ENCODE assay signal across 9 cellular contexts in the genomic region with DNA sequence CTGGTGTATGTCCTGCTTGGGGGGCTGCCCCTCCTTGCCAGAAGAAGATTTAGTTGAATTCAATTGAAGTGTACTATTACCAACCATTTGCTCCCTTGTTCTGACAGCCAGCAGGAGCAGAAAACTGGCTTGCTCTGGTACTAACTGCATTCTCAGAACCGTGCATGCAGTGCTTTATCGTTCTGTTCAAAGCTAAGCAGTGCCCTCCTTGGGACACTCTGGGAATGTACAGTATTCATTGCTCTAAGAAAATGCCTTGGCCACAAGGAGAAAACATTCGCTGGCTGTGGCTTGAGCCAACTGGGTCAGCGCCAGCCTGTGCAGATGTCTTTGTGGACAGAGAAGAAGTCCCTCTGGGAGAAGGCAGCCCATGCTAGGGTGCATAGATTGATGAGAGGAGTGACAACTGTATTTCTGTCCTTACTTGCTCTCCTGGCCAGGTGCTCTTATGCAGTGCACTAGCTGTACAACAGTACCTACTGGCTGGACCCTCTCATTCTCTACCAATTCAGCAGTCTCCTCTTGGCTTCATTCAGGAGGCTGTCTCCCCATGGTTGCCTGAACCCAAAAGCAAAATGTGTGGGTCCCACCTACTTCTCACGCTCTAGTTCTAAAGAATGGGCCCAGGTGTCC.
DNase-seq lines count a peak whose midpoint lies in the region; ATAC-seq, FAIRE-seq and TF ChIP-seq lines count a peak whose summit lies in the region.
"Had no signal": no experiment of that assay in that cellular context is flagged by ENCODE, and none has a peak within 500 bp of the region (broad histone marks: within the 10 kb centered on the region; RNA-seq: fewer than 3 reads in every experiment).

No MANE protein-coding gene starts in this region.

- peak; percentile 51 for ATAC-seq in stimulated activated naive CD8-positive, alpha-beta T cell treated with anti-CD3 and anti-CD28 coated beads, Interleukin-15, amount 100 ng/mL, for 72 hours
- ATAC-seq in stimulated activated naive CD8-positive, alpha-beta T cell treated with anti-CD3 and anti-CD28 coated beads, Interleukin-15, Interleukin-2, amounts not matched to agents 100 U/mL and 50 U/mL, for 24 hours, result no peak

- intact Hi-C loops in CD14-positive monocyte (cut with micrococcal nuclease), result loop anchor here in 1 of 2 donors (5.0 to 10.0 kb wide), 2 partner anchors 257 to 1625 kb away; no protein-coding TSS in a partner anchor

- no peak for FAIRE-seq in bronchial epithelial cell (lab: Jason Lieb, UNC)

- H3K36me3 Mint-ChIP-seq in CD14-positive monocyte, result peaks cover 2 to 9% of the 10 kb centered on the region in 2 donors

- DNase-seq in stimulated activated naive CD8-positive, alpha-beta T cell treated with anti-CD3 and anti-CD28 coated beads, Interleukin-15, amount 100 ng/mL, for 72 hours, result no peak
- no peak for DNase-seq in stimulated activated naive CD8-positive, alpha-beta T cell treated with anti-CD3 and anti-CD28 coated beads, Interleukin-15, Interleukin-2, amounts not matched to agents 100 U/mL and 50 U/mL, for 24 hours
- DNase-seq in NCI-H460 (ENCODE audit: extremely low read depth, low read depth) (peak; percentile 48), bronchial epithelial cell (ENCODE audit: low read depth) (peak; percentile 55), kidney epithelial cell (ENCODE audit: low read depth) (no peak), substantia nigra (lab: John Stamatoyannopoulos, UW) (peak in 43 of 49 donors; percentile 19 to 78 (median 60)), KG1 (lab: John Stamatoyannopoulos, UW) (no peak), CD14-positive monocyte (ENCODE audit: low spot score) (no peak)

- H3K4me3 Mint-ChIP-seq in stimulated activated naive CD8-positive, alpha-beta T cell treated with anti-CD3 and anti-CD28 coated beads, Interleukin-15, amount 100 ng/mL, for 72 hours, result no peak overlapping the region
- no peak overlapping the region for H3K4me3 Mint-ChIP-seq in CD14-positive monocyte
- H3K4me3 Mint-ChIP-seq: stimulated activated naive CD8-positive, alpha-beta T cell treated with anti-CD3 and anti-CD28 coated beads, Interleukin-15, Interleukin-2, amounts not matched to agents 100 ng/mL and 50 ng/mL, for 24 hours had no signal

- H3K27ac Mint-ChIP-seq in stimulated activated naive CD8-positive, alpha-beta T cell treated with anti-CD3 and anti-CD28 coated beads, Interleukin-15, amount 100 ng/mL, for 72 hours, result no peak overlapping the region
- H3K27ac Mint-ChIP-seq in CD14-positive monocyte, result no peak overlapping the region
- H3K27ac Mint-ChIP-seq: stimulated activated naive CD8-positive, alpha-beta T cell treated with anti-CD3 and anti-CD28 coated beads, Interleukin-15, Interleukin-2, amounts not matched to agents 100 ng/mL and 50 ng/mL, for 24 hours had no signal

- no peak overlapping the region for H3K4me3 ChIP-seq in bronchial epithelial cell (ENCODE audit: low read depth, low read length)
- H3K4me3 ChIP-seq in kidney epithelial cell (ENCODE audit: low read depth, low read length), result no peak overlapping the region

- H3K27me3 Mint-ChIP-seq in stimulated activated naive CD8-positive, alpha-beta T cell treated with anti-CD3 and anti-CD28 coated beads, Interleukin-15, amount 100 ng/mL, for 72 hours, result no peaks in the 10 kb centered on the region
- peaks cover 4 to 15% (median 7%) of the 10 kb centered on the region in 3 donors for H3K27me3 Mint-ChIP-seq in CD14-positive monocyte (ENCODE audit: low read depth in 3 of 3)

- H3K4me1 Mint-ChIP-seq in stimulated activated naive CD8-positive, alpha-beta T cell treated with anti-CD3 and anti-CD28 coated beads, Interleukin-15, amount 100 ng/mL, for 72 hours, result no peaks in the 10 kb centered on the region
- H3K4me1 Mint-ChIP-seq in CD14-positive monocyte, result peaks cover 3% of the 10 kb centered on the region

- no peak overlapping the region for H3K27ac ChIP-seq in substantia nigra (ENCODE audit: low read depth, low read length, poor library complexity, severe bottlenecking)

- H3K9me3 Mint-ChIP-seq in stimulated activated naive CD8-positive, alpha-beta T cell treated with anti-CD3 and anti-CD28 coated beads, Interleukin-15, amount 100 ng/mL, for 72 hours, result no peaks in the 10 kb centered on the region
- H3K9me3 Mint-ChIP-seq in CD14-positive monocyte, result peaks cover 0 to 2% (median 0%) of the 10 kb centered on the region in 7 donors
- H3K9me3 Mint-ChIP-seq: stimulated activated naive CD8-positive, alpha-beta T cell treated with anti-CD3 and anti-CD28 coated beads, Interleukin-15, Interleukin-2, amounts not matched to agents 100 ng/mL and 50 ng/mL, for 24 hours had no signal

- H3K27me3 ChIP-seq in bronchial epithelial cell (ENCODE audit: control insufficient read depth, insufficient read depth, low read length), result no peaks in the 10 kb centered on the region
- H3K27me3 ChIP-seq in kidney epithelial cell (ENCODE audit: control insufficient read depth, insufficient read depth, low read length), result no peaks in the 10 kb centered on the region

- TF ChIP-seq CTCF in bronchial epithelial cell (IDR thresholded peaks at IDR 0.05; ENCODE audit: insufficient read depth, low read length, severe bottlenecking), result peak; percentile 67
- TF ChIP-seq CTCF in kidney epithelial cell (IDR thresholded peaks at IDR 0.05; ENCODE audit: insufficient read depth, low read length, poor library complexity, severe bottlenecking), result peak; percentile 70
- TF ChIP-seq CTCF in CD14-positive monocyte (IDR thresholded peaks at IDR 0.05), result no peak

- H3K36me3 ChIP-seq in bronchial epithelial cell (ENCODE audit: control insufficient read depth, insufficient read depth, low read length) (no peaks in the 10 kb centered on the region), kidney epithelial cell (ENCODE audit: control insufficient read depth, insufficient read depth, low read length) (no peaks in the 10 kb centered on the region)

Comparison
In these comparisons a context has a peak if more than half of its experiments do, and no peak if none do; other contexts are left out.
1. DNase-seq: peak in NCI-H460 (single experiment), bronchial epithelial cell (single experiment) and substantia nigra (43 of 49); none in stimulated activated naive CD8-positive, alpha-beta T cell treated with anti-CD3 and anti-CD28 coated beads, Interleukin-15, amount 100 ng/mL, for 72 hours (0 of 2), stimulated activated naive CD8-positive, alpha-beta T cell treated with anti-CD3 and anti-CD28 coated beads, Interleukin-15, Interleukin-2, amounts not matched to agents 100 U/mL and 50 U/mL, for 24 hours (single experiment), kidney epithelial cell (single experiment), KG1 (single experiment) and CD14-positive monocyte (single experiment).